Comparison of ENCODE assay signal across 1 cellular context in the genomic region with DNA sequence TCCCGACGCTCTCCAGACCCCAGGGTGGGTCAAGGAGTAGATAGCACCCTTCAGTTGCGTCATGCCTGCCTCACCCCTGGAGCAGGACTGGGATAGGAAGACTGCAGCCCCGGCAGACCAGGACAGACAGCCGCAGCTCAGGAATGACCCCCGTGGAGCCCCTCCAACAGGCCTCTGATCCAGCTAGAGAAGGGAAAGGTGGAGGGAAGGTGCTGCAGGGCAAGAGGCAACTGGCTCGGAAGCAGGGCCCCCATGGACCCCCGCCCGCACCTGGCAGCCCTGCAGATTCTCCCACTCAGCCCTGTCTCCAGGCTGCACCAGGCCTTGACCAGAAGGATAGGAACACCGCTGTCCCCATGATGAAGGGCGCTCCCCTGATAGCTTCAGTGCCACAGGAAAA.
TF ChIP-seq lines count a peak whose summit lies in the region.

No MANE protein-coding gene starts in this region.

TF ChIP-seq in neural cell, 6 proteins besides CTCF, POLR2A, EP300 and RAD21 (continued from another document):
- TF ChIP-seq SMC3 (conservative IDR thresholded peaks at IDR 0.05; ENCODE audit: poor library complexity) (no peak), MXI1 (conservative IDR thresholded peaks at IDR 0.05; ENCODE audit: poor library complexity, severe bottlenecking) (no peak), EZH2 (IDR thresholded peaks at IDR 0.05; ENCODE audit: borderline replicate concordance, insufficient read depth, low read length, poor library complexity, severe bottlenecking) (no peak)
